In genomic region chr16:29963021-29963743, GRCh38 we compare ENCODE assay signal across 8 cellular contexts. TPM values are rescaled to one million over a fixed set of nuclear protein-coding genes. Genes with fewer than 3 reads are reported as not detected.
A peak's percentile ranks its signal among the peaks of the same experiment; 100 is the strongest.
DNase-seq lines count a peak whose midpoint lies in the region; ATAC-seq, FAIRE-seq and TF ChIP-seq lines count a peak whose summit lies in the region.

No MANE protein-coding gene starts in this region.

- 98% methylated on average over 13 of the region's 14 CpGs for WGBS in GM12878 (ENCODE audit: insufficient coverage, insufficient replicate concordance, low lambda C conversion rate, missing lambda C conversion rate)
- WGBS in tibial nerve, 2 donors: 83 to 84% methylated on average over 13 to 14 of the region's 14 CpGs

- POLR2A ChIA-PET in GM12878 (lab: Charles Lee): interaction anchor here (1.2 to 3.4 kb wide), 3 partner anchors 11 to 37 kb away, joined by 3 to 53 read pairs (median 13); partner anchors contain the start of genes KCTD13 and TAOK2

- no peaks in the 10 kb centered on the region; a peak in 2 of 4 replicates for H3K36me3 ChIP-seq in GM12878 (ENCODE audit: control insufficient read depth in 2 of 2, insufficient read depth in 2 of 2, low read length in 1 of 2)
- H3K36me3 ChIP-seq in tibial nerve: peaks cover 0 to 26% (median 0%) of the 10 kb centered on the region in 3 donors

- DNase-seq in activated T-cell treated with anti-CD3 and anti-CD28 coated beads, Interleukin-2, amount 50 U/mL, for 72 hours: no peak
- DNase-seq in activated T-cell treated with anti-CD3 and anti-CD28 coated beads, Interleukin-2, amount 50 U/mL, for 1 hour: no peak
- DNase-seq in GM12878 (ENCODE audit: low read depth, low spot score) (no peak), mesenteric fat pad (ENCODE audit: low spot score) (peak; percentile 82), tibial nerve (ENCODE audit: low spot score in 2 of 2) (no peak), GM12891 (ENCODE audit: insufficient read length, low spot score) (no peak)
- no peak for DNase-seq in effector CD8-positive, alpha-beta T cell (lab: John Stamatoyannopoulos, UW)

- no peaks in the 10 kb centered on the region for H4K20me1 ChIP-seq in GM12878 (ENCODE audit: control insufficient read depth, insufficient read depth)

- peaks cover 20% of the 10 kb centered on the region for H3K4me1 Mint-ChIP-seq in activated T-cell treated with anti-CD3 and anti-CD28 coated beads, Interleukin-2, amount 50 U/mL, for 72 hours (ENCODE audit: low read depth)

- H3K4me2 ChIP-seq in GM12878 (ENCODE audit: control insufficient read depth, insufficient read depth): peak overlapping the region; percentile 98

- no peak overlapping the region; the same call in 1 of the 2 replicates for H3K27ac ChIP-seq in GM12878 (ENCODE audit: control insufficient read depth, insufficient read depth)
- peak overlapping the region in 3 of 4 donors; percentile 94 to 99 (median 98) for H3K27ac ChIP-seq in tibial nerve

- H3K9me3 Mint-ChIP-seq in activated T-cell treated with anti-CD3 and anti-CD28 coated beads, Interleukin-2, amount 50 U/mL, for 72 hours: no peaks in the 10 kb centered on the region

- RAD21 ChIA-PET in GM12878 (lab: Charles Lee; ENCODE audit: unreplicated experiment): interaction anchor here (1.2 to 3.8 kb wide), 2 partner anchors 10 to 69 kb away, joined by 3 to 19 read pairs; partner anchors contain the start of gene TAOK2

- no peaks in the 10 kb centered on the region for H3K27me3 ChIP-seq in GM12878 (replicated peaks in 1 of 2; ENCODE audit: control insufficient read depth in 2 of 2, insufficient read depth in 2 of 2, low read length in 1 of 2)
- no peaks in the 10 kb centered on the region for H3K27me3 ChIP-seq in tibial nerve

- H3K27me3 Mint-ChIP-seq in activated T-cell treated with anti-CD3 and anti-CD28 coated beads, Interleukin-2, amount 50 U/mL, for 72 hours (ENCODE audit: low read depth): no peaks in the 10 kb centered on the region

- peaks cover 4% of the 10 kb centered on the region; the same call in 1 of the 2 replicates for H3K79me2 ChIP-seq in GM12878 (ENCODE audit: control insufficient read depth, insufficient read depth, low read length)

- FAIRE-seq in GM12878 (lab: Jason Lieb, UNC) (no peak), GM12891 (lab: Jason Lieb, UNC) (no peak)

- in situ Hi-C loops in GM12878 (cut with MboI): no loop called here

- peak overlapping the region; percentile 86; the same call in 1 of the 2 replicates for H3K9ac ChIP-seq in GM12878 (ENCODE audit: control insufficient read depth, insufficient read depth, low read length)

- CTCF ChIA-PET in GM12878 (lab: Yijun Ruan, JAX): interaction anchor here (1.4 to 3.3 kb wide), 3 partner anchors 10 to 32 kb away, joined by 4 to 21 read pairs (median 14); partner anchors contain the start of genes HIRIP3, INO80E and TAOK2

- TF ChIP-seq CTCF in GM12878 (IDR thresholded peaks at IDR 0.05 in 2 of 3, conservative IDR thresholded peaks at IDR 0.05 in 1 of 3; ENCODE audit: control insufficient read depth in 2 of 3, extremely low read depth in 1 of 3, insufficient read depth in 1 of 3, low read depth in 3 of 3, low read length in 3 of 3): no peak
- TF ChIP-seq CTCF in tibial nerve (IDR thresholded peaks at IDR 0.05): no peak

- H3K4me1 ChIP-seq in GM12878 (ENCODE audit: control insufficient read depth, insufficient read depth, low read length) (peaks cover 2% of the 10 kb centered on the region; the same call in 1 of the 2 replicates), tibial nerve (peaks cover 0 to 18% (median 4%) of the 10 kb centered on the region in 4 donors)

- no peaks in the 10 kb centered on the region for H3K9me3 ChIP-seq in GM12878 (replicated peaks; ENCODE audit: control insufficient read depth, insufficient read depth, low read length)
- H3K9me3 ChIP-seq in tibial nerve: no peaks in the 10 kb centered on the region

- SMC1A ChIA-PET in GM12878 (lab: Charles Lee; ENCODE audit: uncharacterized antibody, unreplicated experiment): interaction anchor here (0.9 to 2.7 kb wide), 6 partner anchors 10 to 86 kb away, joined by 3 to 20 read pairs (median 3); partner anchors contain the start of genes ASPHD1, HIRIP3 and TAOK2

- peaks cover 1 to 2% of the 10 kb centered on the region in 2 donors for H3K36me3 Mint-ChIP-seq in activated T-cell treated with anti-CD3 and anti-CD28 coated beads, Interleukin-2, amount 50 U/mL, for 72 hours (ENCODE audit: insufficient read depth in 2 of 2)

- peak overlapping the region; percentile 87 for H3K27ac Mint-ChIP-seq in activated T-cell treated with anti-CD3 and anti-CD28 coated beads, Interleukin-2, amount 50 U/mL, for 72 hours

- no peak overlapping the region; the same call in 1 of the 2 replicates for H2AFZ ChIP-seq in GM12878 (ENCODE audit: control insufficient read depth, low read depth, low read length)

- TF ChIP-seq RAD21 in GM12878 (IDR thresholded peaks at IDR 0.05; ENCODE audit: insufficient read depth, low read depth, low read length): no peak

- peak overlapping the region; percentile 89 to 97 for H3K4me3 Mint-ChIP-seq in activated T-cell treated with anti-CD3 and anti-CD28 coated beads, Interleukin-2, amount 50 U/mL, for 72 hours

- TF ChIP-seq EP300 in GM12878 (IDR thresholded peaks at IDR 0.05; ENCODE audit: borderline replicate concordance in 1 of 2, control insufficient read depth in 1 of 2, low read depth in 2 of 2, low read length in 2 of 2) (no peak), tibial nerve (IDR thresholded peaks at IDR 0.05) (no peak)

- TF ChIP-seq POLR2A in GM12878 (IDR thresholded peaks at IDR 0.05; ENCODE audit: low read depth, low read length): no peak
- no peak for TF ChIP-seq POLR2A in tibial nerve (IDR thresholded peaks at IDR 0.05)
- TF ChIP-seq POLR2A in GM12891 (IDR thresholded peaks at IDR 0.05; ENCODE audit: low read depth, low read length): no peak

- BruUV-seq in GM12878 (replicated peaks; lab: Mats Ljungman, UMichigan): no TSS peak

- H3K4me3 ChIP-seq in GM12878 (peak overlapping the region; percentile 82), tibial nerve (peak overlapping the region in 3 of 4 donors; percentile 77 to 93 (median 85))

- intact Hi-C loops in GM12878 (cut with micrococcal nuclease; ENCODE audit: unreplicated experiment): loop anchor here (5.0 kb wide), 1 partner anchor 36 kb away; the partner anchor contains the start of gene KCTD13

- ATAC-seq in activated T-cell treated with anti-CD3 and anti-CD28 coated beads, Interleukin-2, amount 50 U/mL, for 72 hours (replicated peaks in 1 of 2): no peak
- ATAC-seq in GM12878 (no peak), GM19324 (IDR thresholded peaks at IDR 0.05; ENCODE audit: low FRiP score, unreplicated experiment) (no peak)

RNA-seq across cellular contexts. Expression of gene TMEM219, which starts 1.3 kb away (rescaled TPM):
- total RNA-seq in activated T-cell treated with anti-CD3 and anti-CD28 coated beads, Interleukin-2, amount 50 U/mL, for 72 hours: 10 to 100 TPM; 84.5 to 84.7 TPM
- 34.3 and 35.5 TPM in 2 replicates for total RNA-seq in GM12878 (2013; cell fraction: nucleolus; rRNA removed)
- total RNA-seq in GM12878 (2014; rRNA removed) (60.4 and 64.2 TPM in 2 replicates), GM12878 (2014; rRNA removed; fragmentation: Illumina TruSeq; extraction: Trizol) (38.5 and 40.4 TPM in 2 replicates), GM12878 (2021) (56.4 and 59.6 TPM in 2 replicates), mesenteric fat pad (95.8 TPM), tibial nerve (100 to 1,000 TPM in 2 of 4 donors, 10 to 100 TPM in 2; 83.1 to 144 (median 103) TPM)
- polyA plus RNA-seq in GM12878 (2011; ENCODE audit: low read depth): 38.5 TPM
- polyA plus RNA-seq in GM12878 (2011; rRNA removed) (34.2 and 52.7 TPM in 2 replicates), GM12878 (2014; fragmentation: Illumina TruSeq; extraction: Trizol) (21.0 and 33.6 TPM in 2 replicates), GM12878 (2014; fragmentation: Nextera tagmentation; extraction: Ambion mirVana) (10 to 100 TPM; 43.0 to 56.5 TPM), GM12878 (2014; rRNA removed) (63.0 and 70.2 TPM in 2 replicates), GM12878 (2016; fragmentation: Nextera tagmentation; extraction: Ambion mirVana) (10 to 100 TPM; 66.1 to 74.6 TPM)
- polyA plus RNA-seq in GM12878 (2011; cell fraction: cytosol; rRNA removed): 93.9 and 107 TPM in 2 replicates
- 115 and 142 TPM in 2 replicates for polyA plus RNA-seq in GM12878 (2011; cell fraction: nucleus; rRNA removed)
- 67.6 and 76.3 TPM in 2 replicates for polyA plus RNA-seq in GM12878 (2012)
- polyA minus RNA-seq in GM12878 (2011; rRNA and poly(A)+ RNA removed): 28.4 and 52.6 TPM in 2 replicates
- polyA minus RNA-seq in GM12878 (2011; cell fraction: cytosol; rRNA and poly(A)+ RNA removed): 14.0 and 25.1 TPM in 2 replicates
- 20.1 and 20.9 TPM in 2 replicates for polyA minus RNA-seq in GM12878 (2011; cell fraction: nucleus; rRNA and poly(A)+ RNA removed)
- 63.7 TPM for polyA plus RNA-seq in GM12891 (2012; ENCODE audit: low read depth, missing spikeins)

RNA-seq across cellular contexts. Expression of gene TAOK2, which starts 10.5 kb away (rescaled TPM):
- total RNA-seq in activated T-cell treated with anti-CD3 and anti-CD28 coated beads, Interleukin-2, amount 50 U/mL, for 72 hours: 10 to 100 TPM; 31.1 to 35.0 TPM
- total RNA-seq in GM12878 (2013; cell fraction: nucleolus; rRNA removed): 35.8 and 41.9 TPM in 2 replicates
- 24.4 and 28.5 TPM in 2 replicates for total RNA-seq in GM12878 (2014; rRNA removed)
- 10.7 and 11.9 TPM in 2 replicates for total RNA-seq in GM12878 (2014; rRNA removed; fragmentation: Illumina TruSeq; extraction: Trizol)
- total RNA-seq in GM12878 (2021): 33.8 and 40.2 TPM in 2 replicates
- 5.1 TPM for polyA plus RNA-seq in GM12878 (2011; ENCODE audit: low read depth)
- 8.8 and 14.3 TPM in 2 replicates for polyA plus RNA-seq in GM12878 (2011; rRNA removed)
- 13.0 and 20.3 TPM in 2 replicates for polyA plus RNA-seq in GM12878 (2011; cell fraction: cytosol; rRNA removed)
- polyA plus RNA-seq in GM12878 (2011; cell fraction: nucleus; rRNA removed): 86.5 and 119 TPM in 2 replicates
- 14.4 and 14.9 TPM in 2 replicates for polyA plus RNA-seq in GM12878 (2012)
- polyA plus RNA-seq in GM12878 (2014; fragmentation: Illumina TruSeq; extraction: Trizol): 7.4 and 11.1 TPM in 2 replicates
- polyA plus RNA-seq in GM12878 (2014; fragmentation: Nextera tagmentation; extraction: Ambion mirVana): under 1 TPM; 0.14 to 0.51 TPM
- polyA plus RNA-seq in GM12878 (2014; rRNA removed): 27.7 and 32.8 TPM in 2 replicates
- polyA plus RNA-seq in GM12878 (2016; fragmentation: Nextera tagmentation; extraction: Ambion mirVana): 10 to 100 TPM in 1 of 2 experiments, 1 to 10 TPM in 1; 9.8 to 11.2 TPM
- polyA minus RNA-seq in GM12878 (2011; rRNA and poly(A)+ RNA removed): 12.6 and 19.8 TPM in 2 replicates
- 7.2 and 9.7 TPM in 2 replicates for polyA minus RNA-seq in GM12878 (2011; cell fraction: cytosol; rRNA and poly(A)+ RNA removed)
- 17.8 and 27.7 TPM in 2 replicates for polyA minus RNA-seq in GM12878 (2011; cell fraction: nucleus; rRNA and poly(A)+ RNA removed)
- total RNA-seq in mesenteric fat pad: 49.8 TPM
- total RNA-seq in tibial nerve: 10 to 100 TPM; 51.3 to 88.8 (median 66.0) TPM
- 12.2 TPM for polyA plus RNA-seq in GM12891 (2012; ENCODE audit: low read depth, missing spikeins)

RNA-seq across cellular contexts. Expression of gene HIRIP3, which starts 32.2 kb away (rescaled TPM):
- 10 to 100 TPM; 38.8 to 45.8 TPM for total RNA-seq in activated T-cell treated with anti-CD3 and anti-CD28 coated beads, Interleukin-2, amount 50 U/mL, for 72 hours
- total RNA-seq in GM12878 (2013; cell fraction: nucleolus; rRNA removed): 4.3 and 5.9 TPM in 2 replicates
- 19.1 and 30.1 TPM in 2 replicates for total RNA-seq in GM12878 (2014; rRNA removed)
- 13.9 and 14.7 TPM in 2 replicates for total RNA-seq in GM12878 (2014; rRNA removed; fragmentation: Illumina TruSeq; extraction: Trizol)
- total RNA-seq in GM12878 (2021): 26.1 and 26.5 TPM in 2 replicates
- polyA plus RNA-seq in GM12878 (2011; ENCODE audit: low read depth): 6.3 TPM
- polyA plus RNA-seq in GM12878 (2011; rRNA removed): 6.2 and 10.9 TPM in 2 replicates
- polyA plus RNA-seq in GM12878 (2011; cell fraction: cytosol; rRNA removed): 19.1 and 30.2 TPM in 2 replicates
- 13.5 and 17.0 TPM in 2 replicates for polyA plus RNA-seq in GM12878 (2011; cell fraction: nucleus; rRNA removed)
- polyA plus RNA-seq in GM12878 (2012): 15.0 and 17.3 TPM in 2 replicates
- 14.8 and 21.2 TPM in 2 replicates for polyA plus RNA-seq in GM12878 (2014; fragmentation: Illumina TruSeq; extraction: Trizol)
- 1 to 10 TPM; 4.1 to 9.8 TPM for polyA plus RNA-seq in GM12878 (2014; fragmentation: Nextera tagmentation; extraction: Ambion mirVana)
- 33.1 and 36.7 TPM in 2 replicates for polyA plus RNA-seq in GM12878 (2014; rRNA removed)
- 10 to 100 TPM; 40.5 to 43.5 TPM for polyA plus RNA-seq in GM12878 (2016; fragmentation: Nextera tagmentation; extraction: Ambion mirVana)
- 3.1 and 10.0 TPM in 2 replicates for polyA minus RNA-seq in GM12878 (2011; rRNA and poly(A)+ RNA removed)
- 3.7 and 3.9 TPM in 2 replicates for polyA minus RNA-seq in GM12878 (2011; cell fraction: cytosol; rRNA and poly(A)+ RNA removed)
- polyA minus RNA-seq in GM12878 (2011; cell fraction: nucleus; rRNA and poly(A)+ RNA removed): 4.7 and 12.1 TPM in 2 replicates
- 11.0 TPM for total RNA-seq in mesenteric fat pad
- total RNA-seq in tibial nerve: 10 to 100 TPM; 12.6 to 26.7 (median 22.6) TPM
- 21.1 TPM for polyA plus RNA-seq in GM12891 (2012; ENCODE audit: low read depth, missing spikeins)

RNA-seq across cellular contexts. Expression of gene INO80E, which starts 32.9 kb away (rescaled TPM):
- 100 to 1,000 TPM in 1 of 2 donors, 10 to 100 TPM in 1; 98.5 to 116 TPM for total RNA-seq in activated T-cell treated with anti-CD3 and anti-CD28 coated beads, Interleukin-2, amount 50 U/mL, for 72 hours
- 50.4 and 67.1 TPM in 2 replicates for total RNA-seq in GM12878 (2013; cell fraction: nucleolus; rRNA removed)
- total RNA-seq in GM12878 (2014; rRNA removed) (48.3 and 58.9 TPM in 2 replicates), GM12878 (2014; rRNA removed; fragmentation: Illumina TruSeq; extraction: Trizol) (27.0 and 31.0 TPM in 2 replicates), GM12878 (2021) (73.3 and 74.0 TPM in 2 replicates), mesenteric fat pad (45.4 TPM), tibial nerve (10 to 100 TPM; 36.6 to 60.4 (median 51.6) TPM)
- polyA plus RNA-seq in GM12878 (2011; ENCODE audit: low read depth): 24.7 TPM
- polyA plus RNA-seq in GM12878 (2011; rRNA removed) (14.3 and 17.9 TPM in 2 replicates), GM12878 (2014; fragmentation: Illumina TruSeq; extraction: Trizol) (41.3 and 67.7 TPM in 2 replicates), GM12878 (2014; fragmentation: Nextera tagmentation; extraction: Ambion mirVana) (under 1 TPM; 0.39 to 0.90 TPM), GM12878 (2014; rRNA removed) (58.1 and 72.7 TPM in 2 replicates), GM12878 (2016; fragmentation: Nextera tagmentation; extraction: Ambion mirVana) (10 to 100 TPM; 29.5 to 35.0 TPM)
- 20.0 and 21.2 TPM in 2 replicates for polyA plus RNA-seq in GM12878 (2011; cell fraction: cytosol; rRNA removed)
- polyA plus RNA-seq in GM12878 (2011; cell fraction: nucleus; rRNA removed): 87.7 and 96.4 TPM in 2 replicates
- polyA plus RNA-seq in GM12878 (2012): 36.8 and 46.6 TPM in 2 replicates
- 7.6 and 9.3 TPM in 2 replicates for polyA minus RNA-seq in GM12878 (2011; rRNA and poly(A)+ RNA removed)
- 8.1 and 10.2 TPM in 2 replicates for polyA minus RNA-seq in GM12878 (2011; cell fraction: cytosol; rRNA and poly(A)+ RNA removed)
- polyA minus RNA-seq in GM12878 (2011; cell fraction: nucleus; rRNA and poly(A)+ RNA removed): 9.8 and 17.2 TPM in 2 replicates
- 51.9 TPM for polyA plus RNA-seq in GM12891 (2012; ENCODE audit: low read depth, missing spikeins)

RNA-seq across cellular contexts. Expression of gene KCTD13, which starts 37.2 kb away (rescaled TPM):
- 10 to 100 TPM; 45.3 to 46.8 TPM for total RNA-seq in activated T-cell treated with anti-CD3 and anti-CD28 coated beads, Interleukin-2, amount 50 U/mL, for 72 hours
- total RNA-seq in GM12878 (2013; cell fraction: nucleolus; rRNA removed): 59.8 and 76.4 TPM in 2 replicates
- total RNA-seq in GM12878 (2014; rRNA removed) (9.7 and 11.0 TPM in 2 replicates), GM12878 (2014; rRNA removed; fragmentation: Illumina TruSeq; extraction: Trizol) (7.2 and 8.5 TPM in 2 replicates), GM12878 (2021) (20.8 and 29.2 TPM in 2 replicates), mesenteric fat pad (15.7 TPM), tibial nerve (10 to 100 TPM; 31.0 to 81.0 (median 38.7) TPM)
- 8.1 TPM for polyA plus RNA-seq in GM12878 (2011; ENCODE audit: low read depth)
- polyA plus RNA-seq in GM12878 (2011; rRNA removed) (11.4 and 16.8 TPM in 2 replicates), GM12878 (2014; fragmentation: Illumina TruSeq; extraction: Trizol) (8.0 and 12.2 TPM in 2 replicates), GM12878 (2014; fragmentation: Nextera tagmentation; extraction: Ambion mirVana) (1 to 10 TPM; 3.3 to 3.5 TPM), GM12878 (2014; rRNA removed) (22.1 and 29.2 TPM in 2 replicates), GM12878 (2016; fragmentation: Nextera tagmentation; extraction: Ambion mirVana) (10 to 100 TPM; 12.8 to 14.5 TPM)
- 19.3 and 22.6 TPM in 2 replicates for polyA plus RNA-seq in GM12878 (2011; cell fraction: cytosol; rRNA removed)
- polyA plus RNA-seq in GM12878 (2011; cell fraction: nucleus; rRNA removed): 45.9 and 58.0 TPM in 2 replicates
- 14.1 and 14.6 TPM in 2 replicates for polyA plus RNA-seq in GM12878 (2012)
- polyA minus RNA-seq in GM12878 (2011; rRNA and poly(A)+ RNA removed): 16.2 and 20.7 TPM in 2 replicates
- 6.5 and 7.8 TPM in 2 replicates for polyA minus RNA-seq in GM12878 (2011; cell fraction: cytosol; rRNA and poly(A)+ RNA removed)
- 14.5 and 25.4 TPM in 2 replicates for polyA minus RNA-seq in GM12878 (2011; cell fraction: nucleus; rRNA and poly(A)+ RNA removed)
- 12.8 TPM for polyA plus RNA-seq in GM12891 (2012; ENCODE audit: low read depth, missing spikeins)
